Comparison of ENCODE assay signal across 1 cellular context in genomic region chr21:25487046-25487594, GRCh38.
TF ChIP-seq lines count a peak whose summit lies in the region.

No MANE protein-coding gene starts in this region.

TF ChIP-seq in GM12878, 131 proteins besides CTCF, POLR2A, EP300 and RAD21 (continued from another document):
- TF ChIP-seq, protein P1, sequence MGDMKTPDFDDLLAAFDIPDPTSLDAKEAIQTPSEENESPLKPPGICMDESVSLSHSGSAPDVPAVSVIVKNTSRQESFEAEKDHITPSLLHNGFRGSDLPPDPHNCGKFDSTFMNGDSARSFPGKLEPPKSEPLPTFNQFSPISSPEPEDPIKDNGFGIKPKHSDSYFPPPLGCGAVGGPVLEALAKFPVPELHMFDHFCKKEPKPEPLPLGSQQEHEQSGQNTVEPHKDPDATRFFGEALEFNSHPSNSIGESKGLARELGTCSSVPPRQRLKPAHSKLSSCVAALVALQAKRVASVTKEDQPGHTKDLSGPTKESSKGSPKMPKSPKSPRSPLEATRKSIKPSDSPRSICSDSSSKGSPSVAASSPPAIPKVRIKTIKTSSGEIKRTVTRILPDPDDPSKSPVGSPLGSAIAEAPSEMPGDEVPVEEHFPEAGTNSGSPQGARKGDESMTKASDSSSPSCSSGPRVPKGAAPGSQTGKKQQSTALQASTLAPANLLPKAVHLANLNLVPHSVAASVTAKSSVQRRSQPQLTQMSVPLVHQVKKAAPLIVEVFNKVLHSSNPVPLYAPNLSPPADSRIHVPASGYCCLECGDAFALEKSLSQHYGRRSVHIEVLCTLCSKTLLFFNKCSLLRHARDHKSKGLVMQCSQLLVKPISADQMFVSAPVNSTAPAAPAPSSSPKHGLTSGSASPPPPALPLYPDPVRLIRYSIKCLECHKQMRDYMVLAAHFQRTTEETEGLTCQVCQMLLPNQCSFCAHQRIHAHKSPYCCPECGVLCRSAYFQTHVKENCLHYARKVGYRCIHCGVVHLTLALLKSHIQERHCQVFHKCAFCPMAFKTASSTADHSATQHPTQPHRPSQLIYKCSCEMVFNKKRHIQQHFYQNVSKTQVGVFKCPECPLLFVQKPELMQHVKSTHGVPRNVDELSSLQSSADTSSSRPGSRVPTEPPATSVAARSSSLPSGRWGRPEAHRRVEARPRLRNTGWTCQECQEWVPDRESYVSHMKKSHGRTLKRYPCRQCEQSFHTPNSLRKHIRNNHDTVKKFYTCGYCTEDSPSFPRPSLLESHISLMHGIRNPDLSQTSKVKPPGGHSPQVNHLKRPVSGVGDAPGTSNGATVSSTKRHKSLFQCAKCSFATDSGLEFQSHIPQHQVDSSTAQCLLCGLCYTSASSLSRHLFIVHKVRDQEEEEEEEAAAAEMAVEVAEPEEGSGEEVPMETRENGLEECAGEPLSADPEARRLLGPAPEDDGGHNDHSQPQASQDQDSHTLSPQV (IDR thresholded peaks at IDR 0.05) = no peak
- TF ChIP-seq HDAC2 (IDR thresholded peaks at IDR 0.05) = no peak
- no peak for TF ChIP-seq CUX1 (IDR thresholded peaks at IDR 0.05; ENCODE audit: insufficient replicate concordance, low read depth, low read length)
- TF ChIP-seq HDGF (IDR thresholded peaks at IDR 0.05) = no peak
- TF ChIP-seq SIN3A (IDR thresholded peaks at IDR 0.05; ENCODE audit: low read depth, low read length) = no peak
- TF ChIP-seq, protein P2, sequence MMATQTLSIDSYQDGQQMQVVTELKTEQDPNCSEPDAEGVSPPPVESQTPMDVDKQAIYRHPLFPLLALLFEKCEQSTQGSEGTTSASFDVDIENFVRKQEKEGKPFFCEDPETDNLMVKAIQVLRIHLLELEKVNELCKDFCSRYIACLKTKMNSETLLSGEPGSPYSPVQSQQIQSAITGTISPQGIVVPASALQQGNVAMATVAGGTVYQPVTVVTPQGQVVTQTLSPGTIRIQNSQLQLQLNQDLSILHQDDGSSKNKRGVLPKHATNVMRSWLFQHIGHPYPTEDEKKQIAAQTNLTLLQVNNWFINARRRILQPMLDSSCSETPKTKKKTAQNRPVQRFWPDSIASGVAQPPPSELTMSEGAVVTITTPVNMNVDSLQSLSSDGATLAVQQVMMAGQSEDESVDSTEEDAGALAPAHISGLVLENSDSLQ (IDR thresholded peaks at IDR 0.05) = no peak; the same call in 1 of the 2 replicates
- TF ChIP-seq KLF5 (IDR thresholded peaks at IDR 0.05; ENCODE audit: partially characterized antibody) = no peak
- TF ChIP-seq RB1 (IDR thresholded peaks at IDR 0.05; ENCODE audit: borderline replicate concordance) = no peak
- no peak for TF ChIP-seq ZZZ3 (IDR thresholded peaks at IDR 0.05; ENCODE audit: control insufficient read depth, insufficient read length, low read depth)
- no peak for TF ChIP-seq MXI1 (IDR thresholded peaks at IDR 0.05; ENCODE audit: low read depth, low read length)
- TF ChIP-seq, protein P3, sequence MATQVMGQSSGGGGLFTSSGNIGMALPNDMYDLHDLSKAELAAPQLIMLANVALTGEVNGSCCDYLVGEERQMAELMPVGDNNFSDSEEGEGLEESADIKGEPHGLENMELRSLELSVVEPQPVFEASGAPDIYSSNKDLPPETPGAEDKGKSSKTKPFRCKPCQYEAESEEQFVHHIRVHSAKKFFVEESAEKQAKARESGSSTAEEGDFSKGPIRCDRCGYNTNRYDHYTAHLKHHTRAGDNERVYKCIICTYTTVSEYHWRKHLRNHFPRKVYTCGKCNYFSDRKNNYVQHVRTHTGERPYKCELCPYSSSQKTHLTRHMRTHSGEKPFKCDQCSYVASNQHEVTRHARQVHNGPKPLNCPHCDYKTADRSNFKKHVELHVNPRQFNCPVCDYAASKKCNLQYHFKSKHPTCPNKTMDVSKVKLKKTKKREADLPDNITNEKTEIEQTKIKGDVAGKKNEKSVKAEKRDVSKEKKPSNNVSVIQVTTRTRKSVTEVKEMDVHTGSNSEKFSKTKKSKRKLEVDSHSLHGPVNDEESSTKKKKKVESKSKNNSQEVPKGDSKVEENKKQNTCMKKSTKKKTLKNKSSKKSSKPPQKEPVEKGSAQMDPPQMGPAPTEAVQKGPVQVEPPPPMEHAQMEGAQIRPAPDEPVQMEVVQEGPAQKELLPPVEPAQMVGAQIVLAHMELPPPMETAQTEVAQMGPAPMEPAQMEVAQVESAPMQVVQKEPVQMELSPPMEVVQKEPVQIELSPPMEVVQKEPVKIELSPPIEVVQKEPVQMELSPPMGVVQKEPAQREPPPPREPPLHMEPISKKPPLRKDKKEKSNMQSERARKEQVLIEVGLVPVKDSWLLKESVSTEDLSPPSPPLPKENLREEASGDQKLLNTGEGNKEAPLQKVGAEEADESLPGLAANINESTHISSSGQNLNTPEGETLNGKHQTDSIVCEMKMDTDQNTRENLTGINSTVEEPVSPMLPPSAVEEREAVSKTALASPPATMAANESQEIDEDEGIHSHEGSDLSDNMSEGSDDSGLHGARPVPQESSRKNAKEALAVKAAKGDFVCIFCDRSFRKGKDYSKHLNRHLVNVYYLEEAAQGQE (IDR thresholded peaks at IDR 0.05; ENCODE audit: low read depth, low read length) = no peak
- TF ChIP-seq BMI1 (IDR thresholded peaks at IDR 0.05; ENCODE audit: borderline replicate concordance) = peak; percentile 91
- TF ChIP-seq MTA2 (IDR thresholded peaks at IDR 0.05; ENCODE audit: low read depth) = peak; percentile 99
- TF ChIP-seq, protein P4, sequence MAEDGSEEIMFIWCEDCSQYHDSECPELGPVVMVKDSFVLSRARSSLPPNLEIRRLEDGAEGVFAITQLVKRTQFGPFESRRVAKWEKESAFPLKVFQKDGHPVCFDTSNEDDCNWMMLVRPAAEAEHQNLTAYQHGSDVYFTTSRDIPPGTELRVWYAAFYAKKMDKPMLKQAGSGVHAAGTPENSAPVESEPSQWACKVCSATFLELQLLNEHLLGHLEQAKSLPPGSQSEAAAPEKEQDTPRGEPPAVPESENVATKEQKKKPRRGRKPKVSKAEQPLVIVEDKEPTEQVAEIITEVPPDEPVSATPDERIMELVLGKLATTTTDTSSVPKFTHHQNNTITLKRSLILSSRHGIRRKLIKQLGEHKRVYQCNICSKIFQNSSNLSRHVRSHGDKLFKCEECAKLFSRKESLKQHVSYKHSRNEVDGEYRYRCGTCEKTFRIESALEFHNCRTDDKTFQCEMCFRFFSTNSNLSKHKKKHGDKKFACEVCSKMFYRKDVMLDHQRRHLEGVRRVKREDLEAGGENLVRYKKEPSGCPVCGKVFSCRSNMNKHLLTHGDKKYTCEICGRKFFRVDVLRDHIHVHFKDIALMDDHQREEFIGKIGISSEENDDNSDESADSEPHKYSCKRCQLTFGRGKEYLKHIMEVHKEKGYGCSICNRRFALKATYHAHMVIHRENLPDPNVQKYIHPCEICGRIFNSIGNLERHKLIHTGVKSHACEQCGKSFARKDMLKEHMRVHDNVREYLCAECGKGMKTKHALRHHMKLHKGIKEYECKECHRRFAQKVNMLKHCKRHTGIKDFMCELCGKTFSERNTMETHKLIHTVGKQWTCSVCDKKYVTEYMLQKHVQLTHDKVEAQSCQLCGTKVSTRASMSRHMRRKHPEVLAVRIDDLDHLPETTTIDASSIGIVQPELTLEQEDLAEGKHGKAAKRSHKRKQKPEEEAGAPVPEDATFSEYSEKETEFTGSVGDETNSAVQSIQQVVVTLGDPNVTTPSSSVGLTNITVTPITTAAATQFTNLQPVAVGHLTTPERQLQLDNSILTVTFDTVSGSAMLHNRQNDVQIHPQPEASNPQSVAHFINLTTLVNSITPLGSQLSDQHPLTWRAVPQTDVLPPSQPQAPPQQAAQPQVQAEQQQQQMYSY (CRISPR knock-in tag; IDR thresholded peaks at IDR 0.05) = no peak
- no peak for TF ChIP-seq NFYA (IDR thresholded peaks at IDR 0.05; ENCODE audit: borderline replicate concordance, low read depth, low read length)
- TF ChIP-seq ZBTB40 (IDR thresholded peaks at IDR 0.05; ENCODE audit: borderline replicate concordance) = peak; percentile 84
- no peak for TF ChIP-seq CBX3 (IDR thresholded peaks at IDR 0.05; ENCODE audit: borderline replicate concordance, low read depth)
- no peak for TF ChIP-seq BCLAF1 (IDR thresholded peaks at IDR 0.05)
